ENCODE assay signal across 1 cellular context in the genomic region with DNA sequence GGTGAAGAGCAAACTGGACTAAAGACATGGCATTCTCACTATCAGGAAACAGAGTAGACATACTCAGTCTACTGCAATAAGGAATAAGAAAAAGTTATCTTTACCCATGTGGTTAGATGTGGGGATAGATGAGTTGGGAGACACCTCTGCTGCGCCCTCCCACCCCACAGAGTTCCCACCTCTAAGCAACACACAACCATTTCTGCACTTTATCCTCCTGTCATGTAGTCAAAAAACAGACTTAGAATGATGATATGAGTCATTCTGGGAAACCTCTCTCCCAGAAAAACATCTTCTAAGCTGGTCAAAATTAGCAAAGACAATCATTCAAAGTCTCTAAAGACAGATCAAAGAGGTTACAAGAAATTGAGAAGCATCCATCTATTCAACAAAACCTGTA.
A peak's percentile ranks its signal among the peaks of the same experiment; 100 is the strongest.
TF ChIP-seq lines count a peak whose summit lies in the region.

No MANE protein-coding gene starts in this region.

TF ChIP-seq in SK-N-SH, 30 proteins besides CTCF, POLR2A, EP300 and RAD21 (continued from another document):
- TF ChIP-seq, protein P1, sequence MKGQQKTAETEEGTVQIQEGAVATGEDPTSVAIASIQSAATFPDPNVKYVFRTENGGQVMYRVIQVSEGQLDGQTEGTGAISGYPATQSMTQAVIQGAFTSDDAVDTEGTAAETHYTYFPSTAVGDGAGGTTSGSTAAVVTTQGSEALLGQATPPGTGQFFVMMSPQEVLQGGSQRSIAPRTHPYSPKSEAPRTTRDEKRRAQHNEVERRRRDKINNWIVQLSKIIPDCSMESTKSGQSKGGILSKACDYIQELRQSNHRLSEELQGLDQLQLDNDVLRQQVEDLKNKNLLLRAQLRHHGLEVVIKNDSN (IDR thresholded peaks at IDR 0.05; ENCODE audit: borderline replicate concordance, low read depth) = no peak
- no peak for TF ChIP-seq YY1 (IDR thresholded peaks at IDR 0.05; ENCODE audit: low read depth)
- no peak for TF ChIP-seq NFIC (IDR thresholded peaks at IDR 0.05; ENCODE audit: borderline replicate concordance)
- TF ChIP-seq, protein P2, sequence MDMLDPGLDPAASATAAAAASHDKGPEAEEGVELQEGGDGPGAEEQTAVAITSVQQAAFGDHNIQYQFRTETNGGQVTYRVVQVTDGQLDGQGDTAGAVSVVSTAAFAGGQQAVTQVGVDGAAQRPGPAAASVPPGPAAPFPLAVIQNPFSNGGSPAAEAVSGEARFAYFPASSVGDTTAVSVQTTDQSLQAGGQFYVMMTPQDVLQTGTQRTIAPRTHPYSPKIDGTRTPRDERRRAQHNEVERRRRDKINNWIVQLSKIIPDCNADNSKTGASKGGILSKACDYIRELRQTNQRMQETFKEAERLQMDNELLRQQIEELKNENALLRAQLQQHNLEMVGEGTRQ (IDR thresholded peaks at IDR 0.05; ENCODE audit: borderline replicate concordance, low read depth, low read length) = no peak
- TF ChIP-seq FOXM1 (IDR thresholded peaks at IDR 0.05; ENCODE audit: low read depth) = no peak
- TF ChIP-seq NRF1 (IDR thresholded peaks at IDR 0.05; ENCODE audit: low read depth, low read length) = no peak
- no peak for TF ChIP-seq RCOR1 (IDR thresholded peaks at IDR 0.05; ENCODE audit: low read length)
- TF ChIP-seq, protein P3, sequence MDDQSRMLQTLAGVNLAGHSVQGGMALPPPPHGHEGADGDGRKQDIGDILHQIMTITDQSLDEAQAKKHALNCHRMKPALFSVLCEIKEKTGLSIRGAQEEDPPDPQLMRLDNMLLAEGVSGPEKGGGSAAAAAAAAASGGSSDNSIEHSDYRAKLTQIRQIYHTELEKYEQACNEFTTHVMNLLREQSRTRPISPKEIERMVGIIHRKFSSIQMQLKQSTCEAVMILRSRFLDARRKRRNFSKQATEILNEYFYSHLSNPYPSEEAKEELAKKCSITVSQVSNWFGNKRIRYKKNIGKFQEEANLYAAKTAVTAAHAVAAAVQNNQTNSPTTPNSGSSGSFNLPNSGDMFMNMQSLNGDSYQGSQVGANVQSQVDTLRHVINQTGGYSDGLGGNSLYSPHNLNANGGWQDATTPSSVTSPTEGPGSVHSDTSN (IDR thresholded peaks at IDR 0.05) = peak; percentile 57
- 0 out of 2 replicates have a peak, but pooled peaks have one; percentile 38 for TF ChIP-seq JUND (IDR thresholded peaks at IDR 0.05)
- TF ChIP-seq, protein P4, sequence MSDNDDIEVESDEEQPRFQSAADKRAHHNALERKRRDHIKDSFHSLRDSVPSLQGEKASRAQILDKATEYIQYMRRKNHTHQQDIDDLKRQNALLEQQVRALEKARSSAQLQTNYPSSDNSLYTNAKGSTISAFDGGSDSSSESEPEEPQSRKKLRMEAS (IDR thresholded peaks at IDR 0.05; ENCODE audit: low read depth) = no peak
- TF ChIP-seq GABPA (IDR thresholded peaks at IDR 0.05; ENCODE audit: low read depth) = no peak
- TF ChIP-seq POLR2AphosphoS5 (IDR thresholded peaks at IDR 0.05; ENCODE audit: low read depth, low read length) = no peak
- no peak for TF ChIP-seq CHD2 (IDR thresholded peaks at IDR 0.05; ENCODE audit: low read length, partially characterized antibody)
- TF ChIP-seq, protein P5, sequence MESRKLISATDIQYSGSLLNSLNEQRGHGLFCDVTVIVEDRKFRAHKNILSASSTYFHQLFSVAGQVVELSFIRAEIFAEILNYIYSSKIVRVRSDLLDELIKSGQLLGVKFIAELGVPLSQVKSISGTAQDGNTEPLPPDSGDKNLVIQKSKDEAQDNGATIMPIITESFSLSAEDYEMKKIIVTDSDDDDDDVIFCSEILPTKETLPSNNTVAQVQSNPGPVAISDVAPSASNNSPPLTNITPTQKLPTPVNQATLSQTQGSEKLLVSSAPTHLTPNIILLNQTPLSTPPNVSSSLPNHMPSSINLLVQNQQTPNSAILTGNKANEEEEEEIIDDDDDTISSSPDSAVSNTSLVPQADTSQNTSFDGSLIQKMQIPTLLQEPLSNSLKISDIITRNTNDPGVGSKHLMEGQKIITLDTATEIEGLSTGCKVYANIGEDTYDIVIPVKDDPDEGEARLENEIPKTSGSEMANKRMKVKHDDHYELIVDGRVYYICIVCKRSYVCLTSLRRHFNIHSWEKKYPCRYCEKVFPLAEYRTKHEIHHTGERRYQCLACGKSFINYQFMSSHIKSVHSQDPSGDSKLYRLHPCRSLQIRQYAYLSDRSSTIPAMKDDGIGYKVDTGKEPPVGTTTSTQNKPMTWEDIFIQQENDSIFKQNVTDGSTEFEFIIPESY (IDR thresholded peaks at IDR 0.05; ENCODE audit: borderline replicate concordance, low read depth) = no peak
- TF ChIP-seq GATA2 (CRISPR knock-in tag; IDR thresholded peaks at IDR 0.05) = no peak
- no peak for TF ChIP-seq SMC3 (IDR thresholded peaks at IDR 0.05; ENCODE audit: low read depth, low read length)
- no peak for TF ChIP-seq EZH2phosphoT487 (IDR thresholded peaks at IDR 0.05; ENCODE audit: borderline replicate concordance, low read depth)
- TF ChIP-seq TCF12 (IDR thresholded peaks at IDR 0.05) = peak; percentile 75
- no peak for TF ChIP-seq MEF2A (IDR thresholded peaks at IDR 0.05; ENCODE audit: borderline replicate concordance, low read depth)
- TF ChIP-seq FOSL2 (IDR thresholded peaks at IDR 0.05; ENCODE audit: borderline replicate concordance, low read depth) = peak; percentile 16; the same call in 1 of the 2 replicates
- TF ChIP-seq, protein P6, sequence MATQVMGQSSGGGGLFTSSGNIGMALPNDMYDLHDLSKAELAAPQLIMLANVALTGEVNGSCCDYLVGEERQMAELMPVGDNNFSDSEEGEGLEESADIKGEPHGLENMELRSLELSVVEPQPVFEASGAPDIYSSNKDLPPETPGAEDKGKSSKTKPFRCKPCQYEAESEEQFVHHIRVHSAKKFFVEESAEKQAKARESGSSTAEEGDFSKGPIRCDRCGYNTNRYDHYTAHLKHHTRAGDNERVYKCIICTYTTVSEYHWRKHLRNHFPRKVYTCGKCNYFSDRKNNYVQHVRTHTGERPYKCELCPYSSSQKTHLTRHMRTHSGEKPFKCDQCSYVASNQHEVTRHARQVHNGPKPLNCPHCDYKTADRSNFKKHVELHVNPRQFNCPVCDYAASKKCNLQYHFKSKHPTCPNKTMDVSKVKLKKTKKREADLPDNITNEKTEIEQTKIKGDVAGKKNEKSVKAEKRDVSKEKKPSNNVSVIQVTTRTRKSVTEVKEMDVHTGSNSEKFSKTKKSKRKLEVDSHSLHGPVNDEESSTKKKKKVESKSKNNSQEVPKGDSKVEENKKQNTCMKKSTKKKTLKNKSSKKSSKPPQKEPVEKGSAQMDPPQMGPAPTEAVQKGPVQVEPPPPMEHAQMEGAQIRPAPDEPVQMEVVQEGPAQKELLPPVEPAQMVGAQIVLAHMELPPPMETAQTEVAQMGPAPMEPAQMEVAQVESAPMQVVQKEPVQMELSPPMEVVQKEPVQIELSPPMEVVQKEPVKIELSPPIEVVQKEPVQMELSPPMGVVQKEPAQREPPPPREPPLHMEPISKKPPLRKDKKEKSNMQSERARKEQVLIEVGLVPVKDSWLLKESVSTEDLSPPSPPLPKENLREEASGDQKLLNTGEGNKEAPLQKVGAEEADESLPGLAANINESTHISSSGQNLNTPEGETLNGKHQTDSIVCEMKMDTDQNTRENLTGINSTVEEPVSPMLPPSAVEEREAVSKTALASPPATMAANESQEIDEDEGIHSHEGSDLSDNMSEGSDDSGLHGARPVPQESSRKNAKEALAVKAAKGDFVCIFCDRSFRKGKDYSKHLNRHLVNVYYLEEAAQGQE (IDR thresholded peaks at IDR 0.05; ENCODE audit: low read depth, low read length) = no peak
- TF ChIP-seq TEAD4 (IDR thresholded peaks at IDR 0.05; ENCODE audit: borderline replicate concordance, insufficient read depth) = no peak
- TF ChIP-seq RXRA (IDR thresholded peaks at IDR 0.05; ENCODE audit: borderline replicate concordance, low read depth) = no peak
- no peak for TF ChIP-seq SIN3A (IDR thresholded peaks at IDR 0.05; ENCODE audit: borderline replicate concordance, low read depth, low read length)
- no peak for TF ChIP-seq FOXJ3 (CRISPR knock-in tag; IDR thresholded peaks at IDR 0.05)
- no peak for TF ChIP-seq TAF1 (IDR thresholded peaks at IDR 0.05; ENCODE audit: borderline replicate concordance, low read depth, low read length)
TF ChIP-seq in SK-N-SH: peak in this region for 4.
